In genomic region chr19:1490311-1491113, GRCh38 we compare ENCODE assay signal across 1 cellular context.
TF ChIP-seq lines count a peak whose summit lies in the region.

PCSK4 (minus strand) TSS chr19:1490350; CDS start chr19:1490346, 4 bp downstream.

TF ChIP-seq in K562, 482 proteins besides CTCF, POLR2A, EP300 and RAD21 (continued from another document and continues in another):
- TF ChIP-seq HBP1 (CRISPR knock-in tag; IDR thresholded peaks at IDR 0.05) (no peak), ZNF79 (CRISPR knock-in tag; IDR thresholded peaks at IDR 0.05; ENCODE audit: low read depth) (no peak), FOS (IDR thresholded peaks at IDR 0.05; ENCODE audit: extremely low read depth, insufficient read length) (peak; percentile 86), MEF2D (tag; conservative IDR thresholded peaks at IDR 0.05; ENCODE audit: low read depth) (no peak), ZSCAN29 (IDR thresholded peaks at IDR 0.05) (no peak), NCOR1 (IDR thresholded peaks at IDR 0.05) (no peak), IFI16 (CRISPR knock-in tag; IDR thresholded peaks at IDR 0.05) (no peak), TCF15 (CRISPR knock-in tag; IDR thresholded peaks at IDR 0.05) (no peak), OTX1 (CRISPR knock-in tag; IDR thresholded peaks at IDR 0.05) (no peak), ZKSCAN3 (CRISPR knock-in tag; IDR thresholded peaks at IDR 0.05) (no peak), MCM2 (IDR thresholded peaks at IDR 0.05; ENCODE audit: low read depth) (no peak), CEBPB (tag; IDR thresholded peaks at IDR 0.05) (peak; percentile 88), JUN (IDR thresholded peaks at IDR 0.05; ENCODE audit: borderline replicate concordance, low read depth, low read length) (0 out of 2 replicates have a peak, but pooled peaks have one; percentile 14), JUN (CRISPR knock-in tag; IDR thresholded peaks at IDR 0.05; ENCODE audit: borderline replicate concordance) (no peak), NFRKB (IDR thresholded peaks at IDR 0.05; ENCODE audit: low read depth) (no peak), STAG1 (CRISPR knock-in tag; IDR thresholded peaks at IDR 0.05; ENCODE audit: borderline replicate concordance) (no peak), HDAC3 (IDR thresholded peaks at IDR 0.05; ENCODE audit: borderline replicate concordance, partially characterized antibody) (no peak), FOXO4 (CRISPR knock-in tag; IDR thresholded peaks at IDR 0.05) (no peak), ZNF318 (IDR thresholded peaks at IDR 0.05; ENCODE audit: borderline replicate concordance in 1 of 2, low read depth in 1 of 2) (no peak), MED1 (CRISPR knock-in tag; IDR thresholded peaks at IDR 0.05; ENCODE audit: borderline replicate concordance) (no peak), ZNF407 (IDR thresholded peaks at IDR 0.05; ENCODE audit: low read depth) (no peak), FOXA3 (CRISPR knock-in tag; conservative IDR thresholded peaks at IDR 0.05 in 1 of 2, IDR thresholded peaks at IDR 0.05 in 1 of 2) (no peak), CEBPZ (IDR thresholded peaks at IDR 0.05; ENCODE audit: borderline replicate concordance, low read depth, low read length) (no peak), SMARCB1 (IDR thresholded peaks at IDR 0.05; ENCODE audit: insufficient read length, low read depth) (no peak), SOX6 (IDR thresholded peaks at IDR 0.05) (0 out of 2 replicates have a peak, but pooled peaks have one; percentile 37), SAFB2 (IDR thresholded peaks at IDR 0.05; ENCODE audit: borderline replicate concordance, low read depth, low read length, severe bottlenecking) (no peak), RBM15 (IDR thresholded peaks at IDR 0.05; ENCODE audit: insufficient read depth, low read length) (no peak), CTBP1 (IDR thresholded peaks at IDR 0.05; ENCODE audit: borderline replicate concordance) (no peak), HMGN3 (IDR thresholded peaks at IDR 0.05; ENCODE audit: borderline replicate concordance, extremely low read depth, insufficient read length, low read depth, low read length) (peak; percentile 74), ARNT (IDR thresholded peaks at IDR 0.05) (peak in 1 of 2 experiments; percentile 25; a peak in 1 of 4 replicates), SAP30 (IDR thresholded peaks at IDR 0.05; ENCODE audit: borderline replicate concordance, insufficient read depth, low read depth, low read length, poor library complexity, severe bottlenecking) (peak; percentile 97), MIER1 (IDR thresholded peaks at IDR 0.05; ENCODE audit: low read depth) (no peak), MTA1 (IDR thresholded peaks at IDR 0.05; ENCODE audit: borderline replicate concordance) (no peak), NFE2 (IDR thresholded peaks at IDR 0.05; ENCODE audit: low read depth) (no peak), ESRRB (CRISPR knock-in tag; IDR thresholded peaks at IDR 0.05; ENCODE audit: borderline replicate concordance) (no peak), DDX20 (tag; IDR thresholded peaks at IDR 0.05; ENCODE audit: low read depth) (no peak), POLR3A (IDR thresholded peaks at IDR 0.05; ENCODE audit: borderline replicate concordance, extremely low read depth, insufficient read depth, insufficient read length) (no peak), ZNF232 (CRISPR knock-in tag; IDR thresholded peaks at IDR 0.05) (no peak), NUFIP1 (IDR thresholded peaks at IDR 0.05; ENCODE audit: partially characterized antibody) (no peak)
